Comparison of ENCODE assay signal across 1 cellular context in genomic region chr1:26882696-26883095, GRCh38.
TF ChIP-seq lines count a peak whose summit lies in the region.

No MANE protein-coding gene starts in this region.

TF ChIP-seq in K562, 482 proteins besides CTCF, POLR2A, EP300 and RAD21:
- TF ChIP-seq KAT2B (IDR thresholded peaks at IDR 0.05; ENCODE audit: low read depth, low read length) (no peak), CHD7 (IDR thresholded peaks at IDR 0.05; ENCODE audit: low read depth, low read length) (no peak), ZNF830 (CRISPR knock-in tag; IDR thresholded peaks at IDR 0.05) (no peak), NR1H2 (CRISPR knock-in tag; IDR thresholded peaks at IDR 0.05) (no peak), YBX1 (IDR thresholded peaks at IDR 0.05) (no peak), E2F8 (IDR thresholded peaks at IDR 0.05; ENCODE audit: low read depth, partially characterized antibody) (no peak), CBFA2T3 (IDR thresholded peaks at IDR 0.05) (no peak), SUPT5H (IDR thresholded peaks at IDR 0.05) (no peak), CBX1 (IDR thresholded peaks at IDR 0.05; ENCODE audit: low read depth) (no peak), ZBTB1 (CRISPR knock-in tag; IDR thresholded peaks at IDR 0.05; ENCODE audit: borderline replicate concordance, low read depth) (no peak)
- TF ChIP-seq, protein P1, sequence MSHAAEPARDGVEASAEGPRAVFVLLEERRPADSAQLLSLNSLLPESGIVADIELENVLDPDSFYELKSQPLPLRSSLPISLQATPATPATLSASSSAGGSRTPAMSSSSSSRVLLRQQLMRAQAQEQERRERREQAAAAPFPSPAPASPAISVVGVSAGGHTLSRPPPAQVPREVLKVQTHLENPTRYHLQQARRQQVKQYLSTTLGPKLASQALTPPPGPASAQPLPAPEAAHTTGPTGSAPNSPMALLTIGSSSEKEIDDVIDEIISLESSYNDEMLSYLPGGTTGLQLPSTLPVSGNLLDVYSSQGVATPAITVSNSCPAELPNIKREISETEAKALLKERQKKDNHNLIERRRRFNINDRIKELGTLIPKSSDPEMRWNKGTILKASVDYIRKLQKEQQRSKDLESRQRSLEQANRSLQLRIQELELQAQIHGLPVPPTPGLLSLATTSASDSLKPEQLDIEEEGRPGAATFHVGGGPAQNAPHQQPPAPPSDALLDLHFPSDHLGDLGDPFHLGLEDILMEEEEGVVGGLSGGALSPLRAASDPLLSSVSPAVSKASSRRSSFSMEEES (CRISPR knock-in tag; IDR thresholded peaks at IDR 0.05), result no peak
TF ChIP-seq in K562: peak in this region for 0.
